ENCODE assay signal across 7 cellular contexts in genomic region chr2:89299196-89299595, GRCh38.
A peak's percentile ranks its signal among the peaks of the same experiment; 100 is the strongest.
DNase-seq lines count a peak whose midpoint lies in the region; ATAC-seq and TF ChIP-seq lines count a peak whose summit lies in the region.
"Not testable (repeated sequence)": the region's sequence is repeated elsewhere in the genome, so short reads cannot be mapped to it uniquely, and the experiment has no call there.

No MANE protein-coding gene starts in this region.

- POLR2A ChIA-PET in activated B cell treated with CpG ODN at 0.5 μM for 24 hours (lab: Charles Lee) = not testable (repeated sequence)

- not testable (repeated sequence) for H3K36me3 Mint-ChIP-seq in activated B cell treated with CpG ODN at 0.5 μM for 24 hours (ENCODE audit: low read depth); natural killer cell

- H3K27ac Mint-ChIP-seq in activated B cell treated with CpG ODN at 0.5 μM for 24 hours, natural killer cell: not testable (repeated sequence)

- intact Hi-C loops in activated B cell treated with CpG ODN at 0.5 μM for 24 hours (cut with micrococcal nuclease); natural killer cell (cut with micrococcal nuclease): not testable (repeated sequence)

- H3K27me3 Mint-ChIP-seq in activated B cell treated with CpG ODN at 0.5 μM for 24 hours; natural killer cell (ENCODE audit: low read depth in 2 of 2): not testable (repeated sequence)

- not testable (repeated sequence) for DNase-seq in activated B cell treated with CpG ODN at 0.5 μM for 24 hours, natural killer cell

- H3K4me1 Mint-ChIP-seq in activated B cell treated with CpG ODN at 0.5 μM for 24 hours, natural killer cell: not testable (repeated sequence)

- not testable (repeated sequence) for TF ChIP-seq CTCF in activated B cell treated with CpG ODN at 0.5 μM for 24 hours (IDR thresholded peaks at IDR 0.05); natural killer cell (IDR thresholded peaks at IDR 0.05)

- H3K4me3 Mint-ChIP-seq in activated B cell treated with CpG ODN at 0.5 μM for 24 hours, natural killer cell: not testable (repeated sequence)

- H3K9me3 Mint-ChIP-seq in activated B cell treated with CpG ODN at 0.5 μM for 24 hours, natural killer cell: not testable (repeated sequence)

- CTCF ChIA-PET in activated B cell treated with CpG ODN at 0.5 μM for 24 hours (lab: Charles Lee) = not testable (repeated sequence)

- ATAC-seq in GM18870 (IDR thresholded peaks at IDR 0.05; ENCODE audit: unreplicated experiment) (peak; percentile 60), GM21360 (IDR thresholded peaks at IDR 0.05; ENCODE audit: unreplicated experiment) (peak; percentile 52), HG02759 (IDR thresholded peaks at IDR 0.05; ENCODE audit: unreplicated experiment) (peak; percentile 73), HG03025 (IDR thresholded peaks at IDR 0.05; ENCODE audit: low FRiP score, unreplicated experiment) (peak; percentile 57), HG03439 (IDR thresholded peaks at IDR 0.05; ENCODE audit: unreplicated experiment) (peak; percentile 84), activated B cell treated with CpG ODN at 0.5 μM for 24 hours (ENCODE audit: low read depth) (peak; percentile 47), natural killer cell (peak in 2 of 3 donors; percentile 38 to 43)
